In the genomic region with DNA sequence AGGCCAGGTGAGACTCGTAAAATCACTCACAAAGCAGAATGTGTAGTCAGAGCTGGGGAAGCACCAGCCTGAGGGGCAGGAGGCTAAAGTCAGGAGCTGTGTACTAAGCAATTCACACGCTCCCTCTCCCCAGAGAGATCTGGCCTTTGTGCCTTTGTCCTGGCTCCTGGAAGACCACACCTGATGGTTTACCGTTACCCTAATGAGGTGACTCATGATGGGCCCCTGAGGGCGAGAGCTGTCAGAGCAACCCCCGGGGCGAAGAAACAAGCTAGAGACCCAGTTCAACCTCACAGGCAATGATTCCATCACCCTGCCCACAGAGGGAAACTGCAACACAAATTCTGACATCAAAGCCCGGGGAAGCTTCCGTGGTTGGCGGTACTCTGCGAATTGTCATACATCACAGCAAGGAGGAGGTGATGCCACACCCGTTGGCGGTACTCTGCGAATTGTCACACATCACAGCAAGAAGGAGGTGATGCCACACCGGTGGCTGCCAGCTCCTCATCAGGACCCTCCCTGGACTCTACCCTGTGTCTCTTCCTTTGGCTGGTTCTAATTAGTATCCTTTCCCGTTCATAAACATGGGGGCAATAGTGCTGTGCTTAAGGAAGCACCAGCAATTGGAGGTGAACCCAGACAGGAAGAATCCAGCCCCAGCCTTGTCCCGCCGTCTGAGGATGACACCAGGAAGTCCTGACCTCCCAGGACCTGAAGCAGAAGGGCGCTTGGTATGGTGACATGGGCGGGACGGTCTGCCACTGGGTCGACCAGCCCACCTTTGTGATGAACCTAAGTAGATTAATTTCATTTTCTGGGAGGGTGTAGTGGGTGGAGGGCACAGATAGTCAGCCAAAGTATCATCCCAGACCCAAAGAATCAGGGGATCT, we compare ENCODE assay signal across 12 cellular contexts. TPM values are rescaled to one million over a fixed set of nuclear protein-coding genes. Genes with fewer than 3 reads are reported as not detected.
DNase-seq lines count a peak whose midpoint lies in the region; ATAC-seq, FAIRE-seq and TF ChIP-seq lines count a peak whose summit lies in the region.
"Had no signal": no experiment of that assay in that cellular context is flagged by ENCODE, and none has a peak within 500 bp of the region (broad histone marks: within the 10 kb centered on the region; RNA-seq: fewer than 3 reads in every experiment).

No MANE protein-coding gene starts in this region.

- H4K20me1 ChIP-seq in K562 (replicated peaks; ENCODE audit: control insufficient read depth, insufficient read depth, low read length), result no peaks in the 10 kb centered on the region

- in situ Hi-C loops in K562 (cut with MboI), result no loop called here
- in situ Hi-C loops in GM13977 (cut with MboI; ENCODE audit: low pct_unique_long_range_greater_than_20kb, low sequenced_read_pairs, unreplicated experiment), result no loop called here

- no peak overlapping the region for H3K27ac ChIP-seq in K562 (ENCODE audit: extremely low read depth, low read depth, low read length)
- H3K27ac ChIP-seq: cardiac muscle cell had no signal

- DNase-seq in T-cell (peak in 32 of 34 experiments; percentile 14 to 87 (median 70)), K562 (ENCODE audit: extremely low read depth in 1 of 4, low spot score in 3 of 4) (no peak), GM13977 (ENCODE audit: low spot score) (no peak), chondrocyte (ENCODE audit: low spot score) (no peak)
- DNase-seq in stimulated activated CD4-positive, alpha-beta T cell treated with anti-CD3 and anti-CD28 coated beads, Interleukin-12 subunit alpha, Interleukin-12 subunit beta, amount 100 ng/mL, for 48 hours (ENCODE audit: low read depth in 2 of 3, low spot score in 1 of 3), result peak in 2 of 3 donors; percentile 33 to 43
- DNase-seq: KBM-7, NCI-H774 had no signal

- H3K36me3 Mint-ChIP-seq in T-cell (peaks cover 2% of the 10 kb centered on the region), chondrocyte (ENCODE audit: low read depth) (peaks cover 3% of the 10 kb centered on the region)

- BruUV-seq in K562 (replicated peaks; lab: Mats Ljungman, UMichigan), result no TSS peak

- 4% methylated on average over 18 of the region's 21 CpGs for WGBS in K562 (ENCODE audit: insufficient coverage, low coverage, missing lambda C conversion rate)

- POLR2A ChIA-PET in T-cell (lab: Charles Lee), result interaction anchor here (0.6 to 0.9 kb wide), 4 partner anchors 8 to 38 kb away, joined by 4 to 10 read pairs (median 6); partner anchors contain the start of gene NCL (in 1 of the 2)
- POLR2A ChIA-PET in K562 (lab: Yijun Ruan, JAX), result interaction anchor here (1.4 kb wide), 1 partner anchor 29 kb away, joined by 3 read pairs; no protein-coding TSS in a partner anchor

- ATAC-seq in GM21619 (IDR thresholded peaks at IDR 0.05; ENCODE audit: unreplicated experiment) (peak; percentile 58), T-cell (replicated peaks in 1 of 4) (peak; percentile 54 to 91 (median 77)), K562 (no peak), GM21825 (IDR thresholded peaks at IDR 0.05; ENCODE audit: unreplicated experiment) (no peak), HG03025 (IDR thresholded peaks at IDR 0.05; ENCODE audit: low FRiP score, unreplicated experiment) (no peak)

- intact Hi-C loops in K562 (cut with micrococcal nuclease), result no loop called here

- peak overlapping the region in 1 of 2 donors; percentile 79 for H3K27ac Mint-ChIP-seq in T-cell
- no peak overlapping the region for H3K27ac Mint-ChIP-seq in chondrocyte (ENCODE audit: unreplicated experiment)

- no peaks in the 10 kb centered on the region for H3K36me3 ChIP-seq in K562 (ENCODE audit: control insufficient read depth, insufficient read depth, low read length)
- H3K36me3 ChIP-seq: cardiac muscle cell had no signal

- no peak overlapping the region for H3K4me2 ChIP-seq in K562 (ENCODE audit: insufficient read depth, low read length)

- H3K4me3 Mint-ChIP-seq in T-cell, result peak overlapping the region in 2 of 3 donors; percentile 31 to 41
- no peak overlapping the region for H3K4me3 Mint-ChIP-seq in chondrocyte (ENCODE audit: unreplicated experiment)

- TF ChIP-seq POLR2A in K562 (conservative IDR thresholded peaks at IDR 0.05), result no peak

- no peaks in the 10 kb centered on the region for H3K79me2 ChIP-seq in K562 (ENCODE audit: control insufficient read depth, insufficient read depth, low read length)

- CTCF ChIA-PET in T-cell (lab: Charles Lee) (interaction anchor here in 1 of 2 donors (0.9 to 1.5 kb wide), 6 partner anchors 14 to 322 kb away, joined by 3 to 14 read pairs (median 4); no protein-coding TSS in a partner anchor), K562 (lab: Yijun Ruan, JAX; ENCODE audit: low intra/inter-chr PET ratio) (no interaction called here)

- 0 out of 2 replicates have a peak, but pooled peaks cover 2% of the 10 kb centered on the region for H3K9me3 ChIP-seq in K562 (replicated peaks; ENCODE audit: control insufficient read depth, insufficient read depth, low read depth, low read length)

- no peak for TF ChIP-seq EP300 in K562 (IDR thresholded peaks at IDR 0.05; ENCODE audit: low read length)

- H3K27me3 ChIP-seq in K562 (ENCODE audit: control insufficient read depth in 2 of 2, insufficient read depth in 2 of 2, low read length in 2 of 2), result peaks cover 0 to 27% of the 10 kb centered on the region in 2 experiments; a peak in 3 of 5 replicates
- H3K27me3 ChIP-seq: cardiac muscle cell had no signal

- TF ChIP-seq RAD21 in K562 (CRISPR knock-in tag; conservative IDR thresholded peaks at IDR 0.05 in 1 of 2, IDR thresholded peaks at IDR 0.05 in 1 of 2), result no peak

- H3K4me1 Mint-ChIP-seq in T-cell (peaks cover 0 to 17% (median 9%) of the 10 kb centered on the region in 3 donors), chondrocyte (ENCODE audit: low read depth) (no peaks in the 10 kb centered on the region)

- no peak overlapping the region for H3K4me3 ChIP-seq in K562
- H3K4me3 ChIP-seq: cardiac muscle cell had no signal

- no peak for TF ChIP-seq CTCF in K562 (IDR thresholded peaks at IDR 0.05 in 2 of 3, conservative IDR thresholded peaks at IDR 0.05 in 1 of 3; ENCODE audit: insufficient read depth in 2 of 3, low read depth in 1 of 3, low read length in 3 of 3)
- TF ChIP-seq CTCF in GM13977 (IDR thresholded peaks at IDR 0.05; ENCODE audit: extremely low read depth, insufficient read depth, missing control alignments), result no peak
- TF ChIP-seq CTCF in chondrocyte (IDR thresholded peaks at IDR 0.05), result no peak

- FAIRE-seq in K562 (lab: Jason Lieb, UNC), result no peak
- FAIRE-seq: frontal cortex had no signal

- H3K9me3 Mint-ChIP-seq in T-cell, result peaks cover 0 to 8% (median 3%) of the 10 kb centered on the region in 3 donors
- peaks cover 6% of the 10 kb centered on the region for H3K9me3 Mint-ChIP-seq in chondrocyte (ENCODE audit: low read depth)

- H3K9me1 ChIP-seq in K562 (ENCODE audit: control insufficient read depth, insufficient read depth, low read length), result no peaks in the 10 kb centered on the region

- no peak overlapping the region for H3K9ac ChIP-seq in K562 (ENCODE audit: insufficient read depth in 1 of 2, low read depth in 2 of 2, low read length in 2 of 2)

- no peaks in the 10 kb centered on the region for H3K4me1 ChIP-seq in K562 (replicated peaks in 1 of 2; ENCODE audit: control insufficient read depth in 2 of 2, insufficient read depth in 2 of 2, low read length in 2 of 2)

- H3K27me3 Mint-ChIP-seq in T-cell, result peaks cover 0 to 2% of the 10 kb centered on the region in 2 donors
- no peaks in the 10 kb centered on the region for H3K27me3 Mint-ChIP-seq in chondrocyte (ENCODE audit: low read depth)

- no peak overlapping the region for H2AFZ ChIP-seq in K562 (ENCODE audit: low read depth, low read length)

RNA-seq across cellular contexts. Expression of gene B3GNT7, which starts 30.5 kb away (rescaled TPM):
- 1 to 10 TPM in 1 of 5 donors, under 1 TPM in 4; 0.30 to 2.0 (median 0.68) TPM for total RNA-seq in T-cell
- not detected in 2 replicates for total RNA-seq in K562 (2011; cell fraction: chromatin; rRNA removed; ENCODE audit: low replicate concordance)
- not detected in 2 replicates for total RNA-seq in K562 (2011; cell fraction: nucleolus; rRNA removed)
- not detected in 2 replicates for total RNA-seq in K562 (2011; cell fraction: nucleoplasm; rRNA removed)
- not detected in 2 replicates for total RNA-seq in K562 (2014; rRNA removed)
- total RNA-seq in K562 (2014; rRNA removed; fragmentation: Illumina TruSeq; extraction: Trizol), result not detected in 2 replicates
- not detected in 2 replicates for total RNA-seq in K562 (2015; rRNA removed; fragmentation: Illumina TruSeq; extraction: Trizol)
- total RNA-seq in K562 (2021), result 0.20 and 0.69 TPM in 2 replicates
- not detected in 2 replicates for polyA plus RNA-seq in K562 (2011; rRNA removed)
- not detected in 2 replicates for polyA plus RNA-seq in K562 (2011; cell fraction: cytosol; rRNA removed)
- polyA plus RNA-seq in K562 (2011; cell fraction: nucleus; rRNA removed), result 0.09 TPM in 1 of 2 replicates, not detected in the other
- polyA plus RNA-seq in K562 (2012), result not detected in 2 replicates
- polyA plus RNA-seq in K562 (2014; fragmentation: Illumina TruSeq; extraction: Trizol), result not detected in 2 replicates
- not detected for polyA plus RNA-seq in K562 (2014; fragmentation: Nextera tagmentation; extraction: Ambion mirVana)
- not detected in 2 replicates for polyA plus RNA-seq in K562 (2014; rRNA removed)
- not detected in 2 replicates for polyA minus RNA-seq in K562 (2011; rRNA and poly(A)+ RNA removed)
- polyA minus RNA-seq in K562 (2011; cell fraction: cytosol; rRNA and poly(A)+ RNA removed), result not detected in 2 replicates
- not detected in 2 replicates for polyA minus RNA-seq in K562 (2011; cell fraction: nucleus; rRNA and poly(A)+ RNA removed)
- 1.7 to 1.9 TPM (median 1.8 TPM) in 3 replicates for total RNA-seq in chondrocyte

RNA-seq across cellular contexts. Expression of gene NCL, which starts 38.2 kb away (rescaled TPM):
- total RNA-seq in T-cell (100 to 1,000 TPM; 358 to 468 (median 397) TPM), K562 (2014; rRNA removed) (327 and 460 TPM in 2 replicates), K562 (2014; rRNA removed; fragmentation: Illumina TruSeq; extraction: Trizol) (463 and 510 TPM in 2 replicates), K562 (2015; rRNA removed; fragmentation: Illumina TruSeq; extraction: Trizol) (315 and 361 TPM in 2 replicates), K562 (2021) (530 and 589 TPM in 2 replicates), chondrocyte (298 to 471 TPM (median 302 TPM) in 3 replicates)
- total RNA-seq in K562 (2011; cell fraction: chromatin; rRNA removed; ENCODE audit: low replicate concordance), result 134 and 401 TPM in 2 replicates
- 48.9 and 57.2 TPM in 2 replicates for total RNA-seq in K562 (2011; cell fraction: nucleolus; rRNA removed)
- 121 and 139 TPM in 2 replicates for total RNA-seq in K562 (2011; cell fraction: nucleoplasm; rRNA removed)
- polyA plus RNA-seq in K562 (2011; rRNA removed) (130 and 194 TPM in 2 replicates), K562 (2014; fragmentation: Illumina TruSeq; extraction: Trizol) (609 and 732 TPM in 2 replicates), K562 (2014; fragmentation: Nextera tagmentation; extraction: Ambion mirVana) (10 to 100 TPM; 80.9 to 92.9 TPM), K562 (2014; rRNA removed) (440 and 520 TPM in 2 replicates)
- polyA plus RNA-seq in K562 (2011; cell fraction: cytosol; rRNA removed), result 35.3 and 59.4 TPM in 2 replicates
- 92.8 and 111 TPM in 2 replicates for polyA plus RNA-seq in K562 (2011; cell fraction: nucleus; rRNA removed)
- 251 and 327 TPM in 2 replicates for polyA plus RNA-seq in K562 (2012)
- polyA minus RNA-seq in K562 (2011; rRNA and poly(A)+ RNA removed), result 335 and 337 TPM in 2 replicates
- 118 and 138 TPM in 2 replicates for polyA minus RNA-seq in K562 (2011; cell fraction: cytosol; rRNA and poly(A)+ RNA removed)
- polyA minus RNA-seq in K562 (2011; cell fraction: nucleus; rRNA and poly(A)+ RNA removed), result 47.0 and 106 TPM in 2 replicates

Comparison
In these comparisons a context has a peak if more than half of its experiments do, and no peak if none do; other contexts are left out.
1. ATAC-seq: peak in GM21619 (single experiment) and T-cell (4 of 4); none in K562 (single experiment), GM21825 (single experiment) and HG03025 (single experiment).
2. DNase-seq: peak in T-cell (32 of 34) and stimulated activated CD4-positive, alpha-beta T cell treated with anti-CD3 and anti-CD28 coated beads, Interleukin-12 subunit alpha, Interleukin-12 subunit beta, amount 100 ng/mL, for 48 hours (2 of 3); none in K562 (0 of 4), GM13977 (single experiment) and chondrocyte (single experiment).